22 cellular contexts compared by ENCODE assay signal in genomic region chr2:128879161-128879560, GRCh38.
DNase-seq lines count a peak whose midpoint lies in the region; FAIRE-seq and TF ChIP-seq lines count a peak whose summit lies in the region.
"Had no signal": no experiment of that assay in that cellular context is flagged by ENCODE, and none has a peak within 500 bp of the region (broad histone marks: within the 10 kb centered on the region; RNA-seq: fewer than 3 reads in every experiment).

No MANE protein-coding gene starts in this region.

- no peaks in the 10 kb centered on the region for H3K27me3 ChIP-seq in HUES48 (ENCODE audit: control insufficient read depth, insufficient read depth, low read length)
- H3K27me3 ChIP-seq in iPS DF 6.9 (ENCODE audit: control insufficient read depth, insufficient read depth, low read length): no peaks in the 10 kb centered on the region
- H3K27me3 ChIP-seq: BLaER1 had no signal

- peaks cover 14% of the 10 kb centered on the region for H3K4me1 Mint-ChIP-seq in progenitor cell of endocrine pancreas (ENCODE audit: low read depth)

- peak overlapping the region; percentile 73 for H3K27ac Mint-ChIP-seq in progenitor cell of endocrine pancreas
- H3K27ac Mint-ChIP-seq: CD4-positive, alpha-beta T cell had no signal

- WGBS in iPS DF 6.9 (ENCODE audit: insufficient coverage, insufficient read length): no CpG with 5 or more reads among the region's 4 CpGs

- DNase-seq in ecto neural progenitor cell (ENCODE audit: low spot score) (peak; percentile 52), iPS DF 6.9 (ENCODE audit: low read depth, low spot score) (peak; percentile 20), progenitor cell of endocrine pancreas (ENCODE audit: low spot score, unreplicated experiment) (no peak), RCC 7860 (ENCODE audit: low spot score) (no peak), NCI-H1694 treated with DMSO at 0.1 percent for 48 hours (lab: John Stamatoyannopoulos, UW) (no peak), MV-4-11 (lab: John Stamatoyannopoulos, UW) (no peak)
- DNase-seq: ACHN; CD4-positive, alpha-beta T cell; COR-L47; DMS 273 treated with DMSO at 0.1 percent for 48 hours; GDM1; MM.1S; NCI-H1092; NCI-H1436; NCI-H2029 treated with DMSO at 0.1 percent for 48 hours; NCI-H226; NCI-H748 treated with DMSO at 0.1 percent for 48 hours; SIG-M5; SK-N-SH had no signal

- H3K9me3 Mint-ChIP-seq in progenitor cell of endocrine pancreas (ENCODE audit: low read depth): no peaks in the 10 kb centered on the region
- H3K9me3 Mint-ChIP-seq: CD4-positive, alpha-beta T cell had no signal

- H3K4me3 Mint-ChIP-seq in progenitor cell of endocrine pancreas (ENCODE audit: low read depth): no peak overlapping the region
- H3K4me3 Mint-ChIP-seq: CD4-positive, alpha-beta T cell had no signal

- H3K9me3 ChIP-seq in HUES48 (ENCODE audit: control insufficient read depth, insufficient read depth, low read length): no peaks in the 10 kb centered on the region; the same call in 1 of the 2 replicates
- no peaks in the 10 kb centered on the region for H3K9me3 ChIP-seq in iPS DF 6.9 (ENCODE audit: control insufficient read depth, insufficient read depth, low read length)
- H3K9me3 ChIP-seq: SK-N-SH had no signal

- peaks cover 7% of the 10 kb centered on the region for H3K4me1 ChIP-seq in HUES48 (ENCODE audit: control insufficient read depth, insufficient read depth, low read length)
- H3K4me1 ChIP-seq in iPS DF 6.9 (ENCODE audit: control insufficient read depth, insufficient read depth, low read length): peaks cover 6% of the 10 kb centered on the region
- H3K4me1 ChIP-seq: BLaER1 had no signal

- no peaks in the 10 kb centered on the region for H3K36me3 Mint-ChIP-seq in progenitor cell of endocrine pancreas (ENCODE audit: insufficient read depth)

- H3K27ac ChIP-seq in HUES48 (ENCODE audit: low read depth, low read length) (peak overlapping the region; percentile 49), iPS DF 6.9 (ENCODE audit: low read length) (no peak overlapping the region)
- H3K27ac ChIP-seq: BLaER1 had no signal

- FAIRE-seq in RCC 7860 (lab: Jason Lieb, UNC): no peak
- FAIRE-seq: GM18507 had no signal

- TF ChIP-seq CTCF in progenitor cell of endocrine pancreas (IDR thresholded peaks at IDR 0.05; ENCODE audit: unreplicated experiment): no peak

- H3K27me3 Mint-ChIP-seq in progenitor cell of endocrine pancreas: peaks cover 14% of the 10 kb centered on the region
- H3K27me3 Mint-ChIP-seq: CD4-positive, alpha-beta T cell had no signal

- H3K36me3 ChIP-seq in HUES48 (ENCODE audit: control insufficient read depth, insufficient read depth, low read length) (no peaks in the 10 kb centered on the region), iPS DF 6.9 (ENCODE audit: control insufficient read depth, insufficient read depth, low read length) (no peaks in the 10 kb centered on the region)
- H3K36me3 ChIP-seq: BLaER1 had no signal

- H3K4me3 ChIP-seq in HUES48 (ENCODE audit: low read depth, low read length): no peak overlapping the region
- no peak overlapping the region for H3K4me3 ChIP-seq in iPS DF 6.9 (ENCODE audit: low read length)
- H3K4me3 ChIP-seq: BLaER1 had no signal

- no peak overlapping the region for H3K9ac ChIP-seq in HUES48 (ENCODE audit: low read depth, low read length)
- H3K9ac ChIP-seq: BLaER1, SK-N-SH had no signal

Comparison
In these comparisons a context has a peak if more than half of its experiments do, and no peak if none do; other contexts are left out.
1. DNase-seq: peak in ecto neural progenitor cell (single experiment) and iPS DF 6.9 (single experiment); none in progenitor cell of endocrine pancreas (single experiment), RCC 7860 (single experiment), NCI-H1694 treated with DMSO at 0.1 percent for 48 hours (single experiment) and MV-4-11 (single experiment).